Comparison of ENCODE assay signal across 27 cellular contexts in genomic region chr2:240366901-240367300, GRCh38.
"Had no signal": no experiment of that assay in that cellular context is flagged by ENCODE, and none has a peak within 500 bp of the region (broad histone marks: within the 10 kb centered on the region; RNA-seq: fewer than 3 reads in every experiment).

No MANE protein-coding gene starts in this region.

- H3K27ac Mint-ChIP-seq: activated CD4-positive, alpha-beta memory T cell treated with anti-CD3 and anti-CD28 coated beads, Interleukin-2, amount 10 ng/mL, durations not matched to agents 7 days and 5 days; activated CD4-positive, alpha-beta T cell treated with anti-CD3 and anti-CD28 coated beads, Interleukin-2, amount 10 ng/mL, durations not matched to agents 7 days and 5 days; activated T-cell treated with anti-CD3 and anti-CD28 coated beads, Interleukin-2, amount 50 U/mL, for 24 hours; activated T-helper 17 cell treated with anti-CD3 and anti-CD28 coated beads, Interleukin-2, amount 50 U/mL, for 72 hours; immature natural killer cell; natural killer cell treated with Interleukin-12 subunit alpha and Interleukin-12 subunit beta and Interleukin-15 and Interleukin-18, amount 100 ng/mL, for 72 hours; WTC11 had no signal

- H3K9me3 Mint-ChIP-seq: activated CD4-positive, alpha-beta memory T cell treated with anti-CD3 and anti-CD28 coated beads, Interleukin-2, amount 10 ng/mL, durations not matched to agents 7 days and 5 days; activated CD4-positive, alpha-beta T cell treated with anti-CD3 and anti-CD28 coated beads, Interleukin-2, amount 10 ng/mL, durations not matched to agents 7 days and 5 days; activated T-helper 17 cell treated with anti-CD3 and anti-CD28 coated beads, Interleukin-2, amount 50 U/mL, for 72 hours; natural killer cell treated with Interleukin-12 subunit alpha and Interleukin-12 subunit beta and Interleukin-15 and Interleukin-18, amount 100 ng/mL, for 72 hours had no signal

- H3K27me3 ChIP-seq: brain microvascular endothelial cell, gastroesophageal sphincter, neutrophil, tibial nerve had no signal

- H3K27ac ChIP-seq: brain microvascular endothelial cell, gastroesophageal sphincter, neutrophil, suprapubic skin had no signal

- H3K4me3 Mint-ChIP-seq: activated CD4-positive, alpha-beta memory T cell treated with anti-CD3 and anti-CD28 coated beads, Interleukin-2, amount 10 ng/mL, durations not matched to agents 7 days and 5 days; activated CD4-positive, alpha-beta T cell treated with anti-CD3 and anti-CD28 coated beads, Interleukin-2, amount 10 ng/mL, durations not matched to agents 7 days and 5 days; activated T-cell treated with anti-CD3 and anti-CD28 coated beads, Interleukin-2, amount 50 U/mL, for 24 hours; activated T-helper 17 cell treated with anti-CD3 and anti-CD28 coated beads, Interleukin-2, amount 50 U/mL, for 72 hours; immature natural killer cell; natural killer cell treated with Interleukin-12 subunit alpha and Interleukin-12 subunit beta and Interleukin-15 and Interleukin-18, amount 100 ng/mL, for 72 hours; WTC11 had no signal

- H3K36me3 ChIP-seq: brain microvascular endothelial cell, gastroesophageal sphincter, neutrophil, suprapubic skin, tibial nerve had no signal

- H3K4me1 Mint-ChIP-seq: activated CD4-positive, alpha-beta memory T cell treated with anti-CD3 and anti-CD28 coated beads, Interleukin-2, amount 10 ng/mL, durations not matched to agents 7 days and 5 days; activated CD4-positive, alpha-beta T cell treated with anti-CD3 and anti-CD28 coated beads, Interleukin-2, amount 10 ng/mL, durations not matched to agents 7 days and 5 days; activated T-helper 17 cell treated with anti-CD3 and anti-CD28 coated beads, Interleukin-2, amount 50 U/mL, for 72 hours; immature natural killer cell had no signal

- H3K4me2 ChIP-seq: smooth muscle cell had no signal

- ATAC-seq: activated T-helper 17 cell treated with anti-CD3 and anti-CD28 coated beads, Interleukin-2, amount 50 U/mL, for 72 hours; gastroesophageal sphincter; left lobe of liver; mucosa of descending colon; natural killer cell treated with Interleukin-12 subunit alpha and Interleukin-12 subunit beta and Interleukin-15 and Interleukin-18, amount 100 ng/mL, for 72 hours; WTC11 had no signal

- H3K27me3 Mint-ChIP-seq: activated CD4-positive, alpha-beta memory T cell treated with anti-CD3 and anti-CD28 coated beads, Interleukin-2, amount 10 ng/mL, durations not matched to agents 7 days and 5 days; activated CD4-positive, alpha-beta T cell treated with anti-CD3 and anti-CD28 coated beads, Interleukin-2, amount 10 ng/mL, durations not matched to agents 7 days and 5 days; activated T-cell treated with anti-CD3 and anti-CD28 coated beads, Interleukin-2, amount 50 U/mL, for 24 hours; activated T-helper 17 cell treated with anti-CD3 and anti-CD28 coated beads, Interleukin-2, amount 50 U/mL, for 72 hours; natural killer cell treated with Interleukin-12 subunit alpha and Interleukin-12 subunit beta and Interleukin-15 and Interleukin-18, amount 100 ng/mL, for 72 hours had no signal

- DNase-seq: activated CD4-positive, alpha-beta memory T cell treated with anti-CD3 and anti-CD28 coated beads, Interleukin-2, amount 10 ng/mL, durations not matched to agents 7 days and 5 days; activated CD4-positive, alpha-beta T cell treated with anti-CD3 and anti-CD28 coated beads for 1 hour; activated CD4-positive, alpha-beta T cell treated with anti-CD3 and anti-CD28 coated beads, Interleukin-2, amount 10 ng/mL, durations not matched to agents 7 days and 5 days; activated CD8-positive, alpha-beta memory T cell treated with anti-CD3 and anti-CD28 coated beads, Interleukin-2, amount 50 U/mL, for 48 hours; activated gamma-delta T cell treated with Interleukin-2 at 50 U/mL for 16 hours; activated naive CD4-positive, alpha-beta T cell treated with anti-CD3 and anti-CD28 coated beads, Interleukin-2, amount 50 U/mL, for 16 hours; activated T-cell treated with anti-CD3 and anti-CD28 coated beads, Interleukin-2, amount 50 U/mL, for 24 hours; amniotic stem cell; brain microvascular endothelial cell; central memory CD4-positive, alpha-beta T cell; hypothalamus; immature natural killer cell; retina; stimulated activated CD4-positive, alpha-beta T cell treated with anti-CD3 and anti-CD28 coated beads, Interleukin-15, amount 100 ng/mL, for 24 hours; stimulated activated CD4-positive, alpha-beta T cell treated with anti-CD3 and anti-CD28 coated beads, Interleukin-2, amount 100 ng/mL, for 24 hours; stimulated activated naive CD4-positive, alpha-beta T cell; T-helper 2 cell had no signal

- H3K36me3 Mint-ChIP-seq: immature natural killer cell; natural killer cell treated with Interleukin-12 subunit alpha and Interleukin-12 subunit beta and Interleukin-15 and Interleukin-18, amount 100 ng/mL, for 72 hours; WTC11 had no signal

- H3K4me3 ChIP-seq: gastroesophageal sphincter, mucosa of descending colon, smooth muscle cell, suprapubic skin, tibial nerve had no signal

- H3K9me3 ChIP-seq: gastroesophageal sphincter, mucosa of descending colon, neutrophil, suprapubic skin, tibial nerve had no signal
